ENCODE assay signal across 25 cellular contexts in genomic region chr16:25868966-25869365, GRCh38.
"Had no signal": no experiment of that assay in that cellular context is flagged by ENCODE, and none has a peak within 500 bp of the region (broad histone marks: within the 10 kb centered on the region; RNA-seq: fewer than 3 reads in every experiment).

No MANE protein-coding gene starts in this region.

- H3K4me1 ChIP-seq: Peyer's patch, SJCRH30 had no signal

- ATAC-seq: activated CD4-positive, alpha-beta T cell treated with anti-CD3 and anti-CD28 coated beads for 36 hours; activated CD8-positive, alpha-beta T cell treated with anti-CD3 and anti-CD28 coated beads for 36 hours; activated T-cell treated with anti-CD3 and anti-CD28 coated beads, Interleukin-2, amount 50 U/mL, for 72 hours; SK-N-SH treated with all-trans-retinoic acid at 6 μM for 48 hours had no signal

- H3K36me3 Mint-ChIP-seq: activated naive CD4-positive, alpha-beta T cell treated with anti-CD3 and anti-CD28 coated beads, Interleukin-2, amount 10 ng/mL, durations not matched to agents 7 days and 5 days; activated naive CD8-positive, alpha-beta T cell treated with anti-CD3 and anti-CD28 coated beads for 36 hours had no signal

- H3K4me3 ChIP-seq: Peyer's patch, SJCRH30 had no signal

- H3K9me3 ChIP-seq: Peyer's patch, SJCRH30 had no signal

- H3K9me3 Mint-ChIP-seq: activated CD8-positive, alpha-beta T cell treated with anti-CD3 and anti-CD28 coated beads for 36 hours; activated naive CD4-positive, alpha-beta T cell treated with anti-CD3 and anti-CD28 coated beads, Interleukin-2, amount 10 ng/mL, durations not matched to agents 7 days and 5 days had no signal

- H3K27ac ChIP-seq: Peyer's patch, RWPE1, SJCRH30 had no signal

- H3K27me3 Mint-ChIP-seq: activated naive CD4-positive, alpha-beta T cell treated with anti-CD3 and anti-CD28 coated beads, Interleukin-2, amount 10 ng/mL, durations not matched to agents 7 days and 5 days had no signal

- H3K36me3 ChIP-seq: Peyer's patch, SJCRH30 had no signal

- H3K27ac Mint-ChIP-seq: activated CD4-positive, alpha-beta T cell treated with anti-CD3 and anti-CD28 coated beads for 36 hours; activated CD8-positive, alpha-beta T cell treated with anti-CD3 and anti-CD28 coated beads for 36 hours; activated naive CD4-positive, alpha-beta T cell treated with anti-CD3 and anti-CD28 coated beads, Interleukin-2, amount 10 ng/mL, durations not matched to agents 7 days and 5 days; activated naive CD8-positive, alpha-beta T cell treated with anti-CD3 and anti-CD28 coated beads for 36 hours; activated T-cell treated with anti-CD3 and anti-CD28 coated beads, Interleukin-2, amount 50 U/mL, for 72 hours; activated T-helper 2 cell treated with anti-CD3 and anti-CD28 coated beads, Interferon-gamma antibody, Interleukin-2, Interleukin-4, amounts not matched to agents 10 μg/mL and 5 μg/mL and 100 μg/mL, durations not matched to agents 14 hours and 24 hours and 36 hours had no signal

- H3K4me1 Mint-ChIP-seq: activated CD4-positive, alpha-beta T cell treated with anti-CD3 and anti-CD28 coated beads for 36 hours; activated naive CD4-positive, alpha-beta T cell treated with anti-CD3 and anti-CD28 coated beads, Interleukin-2, amount 10 ng/mL, durations not matched to agents 7 days and 5 days; activated naive CD8-positive, alpha-beta T cell treated with anti-CD3 and anti-CD28 coated beads for 36 hours had no signal

- DNase-seq: activated CD4-positive, alpha-beta T cell treated with anti-CD3 and anti-CD28 coated beads for 36 hours; activated CD4-positive, CD25-positive, alpha-beta regulatory T cell; activated CD8-positive, alpha-beta memory T cell treated with anti-CD3 and anti-CD28 coated beads, Interleukin-2, amount 50 U/mL, for 4 hours; activated CD8-positive, alpha-beta T cell treated with anti-CD3 and anti-CD28 coated beads for 36 hours; activated gamma-delta T cell treated with Interleukin-2 at 50 U/mL for 16 hours; activated naive CD4-positive, alpha-beta T cell treated with anti-CD3 and anti-CD28 coated beads, Interleukin-2, amount 10 ng/mL, durations not matched to agents 7 days and 5 days; activated naive CD8-positive, alpha-beta T cell treated with anti-CD3 and anti-CD28 coated beads for 36 hours; activated T-cell treated with anti-CD3 and anti-CD28 coated beads, Interleukin-2, amount 50 U/mL, for 72 hours; Kasumi-1; KBM-7; NCI-H1048; NCI-H1417 treated with DMSO at 0.1 percent for 48 hours; NCI-H1694; NCI-H2029; NCI-H2107; NCI-H345; NCI-H510A; NCI-H526 treated with DMSO at 0.1 percent for 48 hours; Peyer's patch; Right ventricle myocardium superior; SJCRH30; SW 1271 had no signal

- H3K4me3 Mint-ChIP-seq: activated CD4-positive, alpha-beta T cell treated with anti-CD3 and anti-CD28 coated beads for 36 hours; activated CD8-positive, alpha-beta T cell treated with anti-CD3 and anti-CD28 coated beads for 36 hours; activated naive CD4-positive, alpha-beta T cell treated with anti-CD3 and anti-CD28 coated beads, Interleukin-2, amount 10 ng/mL, durations not matched to agents 7 days and 5 days; activated naive CD8-positive, alpha-beta T cell treated with anti-CD3 and anti-CD28 coated beads for 36 hours; activated T-cell treated with anti-CD3 and anti-CD28 coated beads, Interleukin-2, amount 50 U/mL, for 72 hours had no signal

- H3K27me3 ChIP-seq: Peyer's patch, SJCRH30 had no signal
